1 cellular context compared by ENCODE assay signal in genomic region chr9:123326662-123327093, GRCh38.
TF ChIP-seq lines count a peak whose summit lies in the region.

No MANE protein-coding gene starts in this region.

TF ChIP-seq in K562, 482 proteins besides CTCF, POLR2A, EP300 and RAD21 (continued from another document and continues in another):
- TF ChIP-seq RNF219 (CRISPR knock-in tag; IDR thresholded peaks at IDR 0.05) (no peak), ZNF609 (CRISPR knock-in tag; IDR thresholded peaks at IDR 0.05; ENCODE audit: borderline replicate concordance) (no peak), NFIC (IDR thresholded peaks at IDR 0.05) (no peak), ZNF75A (CRISPR knock-in tag; IDR thresholded peaks at IDR 0.05) (no peak), ILK (tag; IDR thresholded peaks at IDR 0.05; ENCODE audit: borderline replicate concordance, low read depth) (no peak), ZBTB17 (CRISPR knock-in tag; IDR thresholded peaks at IDR 0.05) (peak; percentile 76), DMBX1 (CRISPR knock-in tag; IDR thresholded peaks at IDR 0.05; ENCODE audit: borderline replicate concordance) (no peak), ZNF449 (CRISPR knock-in tag; IDR thresholded peaks at IDR 0.05) (0 out of 2 replicates have a peak, but pooled peaks have one; percentile 39), NR1H2 (CRISPR knock-in tag; IDR thresholded peaks at IDR 0.05) (no peak), ZNF324 (CRISPR knock-in tag; IDR thresholded peaks at IDR 0.05) (no peak), SMAD1 (IDR thresholded peaks at IDR 0.05; ENCODE audit: low read depth, low read length, partially characterized antibody) (no peak), TSHZ1 (CRISPR knock-in tag; IDR thresholded peaks at IDR 0.05) (no peak), MAFG (tag; conservative IDR thresholded peaks at IDR 0.05) (no peak), ZNF134 (CRISPR knock-in tag; conservative IDR thresholded peaks at IDR 0.05) (no peak), JUNB (CRISPR knock-in tag; conservative IDR thresholded peaks at IDR 0.05) (0 out of 2 replicates have a peak, but pooled peaks have one; percentile 54), SIN3A (IDR thresholded peaks at IDR 0.05; ENCODE audit: borderline replicate concordance in 2 of 2, control insufficient read depth in 1 of 2, low read depth in 2 of 2, low read length in 2 of 2) (no peak), TCF15 (CRISPR knock-in tag; IDR thresholded peaks at IDR 0.05) (no peak), VEZF1 (CRISPR knock-in tag; IDR thresholded peaks at IDR 0.05) (peak; percentile 71), ZNF431 (CRISPR knock-in tag; IDR thresholded peaks at IDR 0.05) (peak; percentile 84; the same call in 1 of the 2 replicates), FOXP4 (CRISPR knock-in tag; IDR thresholded peaks at IDR 0.05; ENCODE audit: borderline replicate concordance) (peak; percentile 94), HIVEP1 (CRISPR knock-in tag; IDR thresholded peaks at IDR 0.05) (no peak), XRCC5 (IDR thresholded peaks at IDR 0.05; ENCODE audit: low read depth, low read length) (no peak), ZNF512 (tag; IDR thresholded peaks at IDR 0.05) (no peak), RCOR1 (IDR thresholded peaks at IDR 0.05; ENCODE audit: borderline replicate concordance in 1 of 2, low read depth in 2 of 2, low read length in 2 of 2) (no peak; a peak in 1 of 4 replicates), RUNX1 (IDR thresholded peaks at IDR 0.05; ENCODE audit: low read depth) (no peak), PCBP2 (IDR thresholded peaks at IDR 0.05; ENCODE audit: low read depth, low read length, poor library complexity, severe bottlenecking) (no peak), PRPF4 (IDR thresholded peaks at IDR 0.05; ENCODE audit: insufficient read depth, low read depth, low read length, poor library complexity, severe bottlenecking) (no peak), ELF2 (CRISPR knock-in tag; IDR thresholded peaks at IDR 0.05) (no peak), SREBF2 (CRISPR knock-in tag; IDR thresholded peaks at IDR 0.05) (no peak), ATF1 (CRISPR knock-in tag; IDR thresholded peaks at IDR 0.05) (no peak), ATF1 (tag; IDR thresholded peaks at IDR 0.05) (peak; percentile 81), LARP7 (IDR thresholded peaks at IDR 0.05) (no peak), ZHX1 (conservative IDR thresholded peaks at IDR 0.05; ENCODE audit: low read length) (no peak), HDAC3 (IDR thresholded peaks at IDR 0.05; ENCODE audit: borderline replicate concordance, partially characterized antibody) (no peak), GTF2B (IDR thresholded peaks at IDR 0.05; ENCODE audit: extremely low read depth, insufficient read length) (no peak), CREB1 (IDR thresholded peaks at IDR 0.05) (peak; percentile 75), CREB1 (CRISPR knock-in tag; IDR thresholded peaks at IDR 0.05) (peak; percentile 85), PYGO2 (tag; IDR thresholded peaks at IDR 0.05) (no peak), CCAR2 (IDR thresholded peaks at IDR 0.05; ENCODE audit: low read depth, low read length) (no peak), PTTG1 (tag; IDR thresholded peaks at IDR 0.05; ENCODE audit: low read depth) (no peak), CHD1 (IDR thresholded peaks at IDR 0.05; ENCODE audit: low read length) (no peak), HDAC2 (IDR thresholded peaks at IDR 0.05) (no peak)
